ENCODE assay signal across 10 cellular contexts in genomic region chr20:676315-676937, GRCh38. TPM values are rescaled to one million over a fixed set of nuclear protein-coding genes. Genes with fewer than 3 reads are reported as not detected.
DNase-seq lines count a peak whose midpoint lies in the region; ATAC-seq and TF ChIP-seq lines count a peak whose summit lies in the region.
"Had no signal": no experiment of that assay in that cellular context is flagged by ENCODE, and none has a peak within 500 bp of the region (broad histone marks: within the 10 kb centered on the region; RNA-seq: fewer than 3 reads in every experiment).

No MANE protein-coding gene starts in this region.

- H3K9me3 ChIP-seq in MM.1S (replicated peaks; ENCODE audit: insufficient read depth, low read length): no peaks in the 10 kb centered on the region

- peaks cover 9% of the 10 kb centered on the region; the same call in 1 of the 2 replicates for H3K4me1 ChIP-seq in MM.1S (ENCODE audit: low read length)
- peaks cover 3% of the 10 kb centered on the region for H3K4me1 ChIP-seq in mesendoderm (ENCODE audit: control insufficient read depth, low read depth, low read length)

- H3K36me3 Mint-ChIP-seq in Calu3 (ENCODE audit: insufficient read depth, unreplicated experiment) (no peaks in the 10 kb centered on the region), T-cell (no peaks in the 10 kb centered on the region)

- no peaks in the 10 kb centered on the region for H4K20me1 ChIP-seq in MM.1S (ENCODE audit: insufficient read depth, low read length)

- no peak overlapping the region for H3K23ac ChIP-seq in mesendoderm (ENCODE audit: low read length)

- no peaks in the 10 kb centered on the region for H3K9me2 ChIP-seq in MM.1S (replicated peaks; ENCODE audit: insufficient read depth, low read length)

- no peak overlapping the region for H3K18ac ChIP-seq in mesendoderm (ENCODE audit: low read length)

- H2AK5ac ChIP-seq in mesendoderm (ENCODE audit: low read length): no peak overlapping the region

- ATAC-seq in GM21717 (IDR thresholded peaks at IDR 0.05; ENCODE audit: unreplicated experiment): no peak
- no peak for ATAC-seq in T-cell (replicated peaks in 1 of 4)

- H3K79me2 ChIP-seq in MM.1S (ENCODE audit: low read length) (no peaks in the 10 kb centered on the region), mesendoderm (ENCODE audit: control insufficient read depth, insufficient read depth, low read length) (no peaks in the 10 kb centered on the region)

- H2BK5ac ChIP-seq in mesendoderm (ENCODE audit: low read length): no peak overlapping the region

- H3K27me3 ChIP-seq in MM.1S (replicated peaks; ENCODE audit: insufficient read depth, low read length): peaks cover 61% of the 10 kb centered on the region
- peaks cover 7% of the 10 kb centered on the region for H3K27me3 ChIP-seq in mesendoderm (ENCODE audit: insufficient read depth, low read length, poor library complexity)

- no peak overlapping the region for H2BK120ac ChIP-seq in mesendoderm (ENCODE audit: low read depth, low read length)

- peak overlapping the region; percentile 30 for H3K4me3 Mint-ChIP-seq in Calu3 (ENCODE audit: low read depth, unreplicated experiment)
- H3K4me3 Mint-ChIP-seq in T-cell: peak overlapping the region in 1 of 3 donors; percentile 54
- H3K4me3 Mint-ChIP-seq: activated CD8-positive, alpha-beta memory T cell treated with anti-CD3 and anti-CD28 coated beads, Interleukin-2, amount 10 ng/mL, durations not matched to agents 7 days and 5 days had no signal

- no peak overlapping the region for H4K5ac ChIP-seq in mesendoderm (ENCODE audit: low read length)

- WGBS in mesendoderm (ENCODE audit: extremely low coverage, insufficient coverage, low lambda C conversion rate): no CpG with 5 or more reads among the region's 24 CpGs

- DNase-seq in Calu3: no peak
- no peak for DNase-seq in MM.1S
- DNase-seq in mesendoderm: no peak
- no peak for DNase-seq in activated effector memory CD4-positive, alpha-beta T cell treated with Interleukin-2 at 50 U/mL for 16 hours
- DNase-seq in T-cell: no peak
- DNase-seq: activated CD8-positive, alpha-beta memory T cell treated with anti-CD3 and anti-CD28 coated beads, Interleukin-2, amount 10 ng/mL, durations not matched to agents 7 days and 5 days; stimulated activated CD4-positive, alpha-beta T cell treated with anti-CD3 and anti-CD28 coated beads, Interleukin-15, amount 100 ng/mL, for 24 hours had no signal

- no peaks in the 10 kb centered on the region for H3K79me1 ChIP-seq in mesendoderm (ENCODE audit: low read length)

- intact Hi-C loops in Calu3 (cut with micrococcal nuclease; ENCODE audit: unreplicated experiment): no loop called here

- BruUV-seq in Calu3 (replicated peaks; lab: Mats Ljungman, UMichigan): no TSS peak

- peak overlapping the region; percentile 76 for H3K27ac Mint-ChIP-seq in Calu3 (ENCODE audit: unreplicated experiment)
- H3K27ac Mint-ChIP-seq in T-cell: no peak overlapping the region
- H3K27ac Mint-ChIP-seq: activated CD8-positive, alpha-beta memory T cell treated with anti-CD3 and anti-CD28 coated beads, Interleukin-2, amount 10 ng/mL, durations not matched to agents 7 days and 5 days had no signal

- H2BK15ac ChIP-seq in mesendoderm (replicated peaks; ENCODE audit: low read depth): no peak overlapping the region

- H3K27ac ChIP-seq in MM.1S (ENCODE audit: low read length) (no peak overlapping the region), VCaP (peak overlapping the region; percentile 48; the same call in 1 of the 2 replicates), mesendoderm (ENCODE audit: low read depth, low read length) (no peak overlapping the region)

- H3K4me2 ChIP-seq in MM.1S (ENCODE audit: low read depth, low read length) (peak overlapping the region; percentile 82; the same call in 1 of the 2 replicates), mesendoderm (ENCODE audit: low read length) (peak overlapping the region; percentile 73)

- H3K4me1 Mint-ChIP-seq in Calu3 (ENCODE audit: low read depth, unreplicated experiment) (peaks cover 24% of the 10 kb centered on the region), T-cell (peaks cover 4 to 10% (median 7%) of the 10 kb centered on the region in 3 donors)

- TF ChIP-seq CTCF in Calu3 (IDR thresholded peaks at IDR 0.05; ENCODE audit: unreplicated experiment): no peak
- no peak for TF ChIP-seq CTCF in MM.1S (IDR thresholded peaks at IDR 0.05; ENCODE audit: low read length)
- no peak for TF ChIP-seq CTCF in VCaP (conservative IDR thresholded peaks at IDR 0.05)

- CTCF ChIA-PET in Calu3 (lab: Charles Lee) (interaction anchor here (0.7 to 0.9 kb wide), 2 partner anchors 9 to 177 kb away, joined by 3 to 5 read pairs; no protein-coding TSS in a partner anchor), T-cell (lab: Charles Lee) (no interaction called here)

- no peak overlapping the region for H3K4ac ChIP-seq in mesendoderm (ENCODE audit: low read depth, low read length)

- no peaks in the 10 kb centered on the region for H3F3A ChIP-seq in MM.1S (ENCODE audit: insufficient read depth, low read length)

- POLR2A ChIA-PET in T-cell (lab: Charles Lee): no interaction called here

- H3K9ac ChIP-seq in MM.1S (ENCODE audit: low read length) (no peak overlapping the region), mesendoderm (ENCODE audit: low read length) (peak overlapping the region; percentile 21)

- H3K27me3 Mint-ChIP-seq in Calu3 (ENCODE audit: unreplicated experiment): peaks cover 75% of the 10 kb centered on the region
- H3K27me3 Mint-ChIP-seq in T-cell: peaks cover 68 to 86% of the 10 kb centered on the region in 2 donors

- H2AFZ ChIP-seq in MM.1S (ENCODE audit: low read length): no peak overlapping the region

- peak overlapping the region; percentile 34 for H3K4me3 ChIP-seq in MM.1S (ENCODE audit: low read length)
- no peak overlapping the region for H3K4me3 ChIP-seq in mesendoderm (ENCODE audit: low read length)

- H3K9me3 Mint-ChIP-seq in Calu3 (ENCODE audit: low read depth, unreplicated experiment) (no peaks in the 10 kb centered on the region), T-cell (no peaks in the 10 kb centered on the region)

- H3K36me3 ChIP-seq in MM.1S (replicated peaks; ENCODE audit: insufficient read depth, low read length) (no peaks in the 10 kb centered on the region), mesendoderm (ENCODE audit: control insufficient read depth, insufficient read depth, low read length) (no peaks in the 10 kb centered on the region)

- no peak overlapping the region for H4K8ac ChIP-seq in mesendoderm (ENCODE audit: low read depth, low read length)

- H3K56ac ChIP-seq in mesendoderm (ENCODE audit: low read length): peak overlapping the region; percentile 46

RNA-seq across cellular contexts. Expression of gene SCRT2, which starts 0.8 kb away (rescaled TPM):
- total RNA-seq in Calu3 (2022) (not detected in 2 replicates), T-cell (not detected)
- polyA plus RNA-seq in mesendoderm (2013, experiment 1 of 2): 0.13 TPM
- polyA plus RNA-seq in mesendoderm (2013, experiment 2 of 2): 0.18 TPM
- total RNA-seq: activated CD8-positive, alpha-beta memory T cell treated with anti-CD3 and anti-CD28 coated beads, Interleukin-2, amount 10 ng/mL, durations not matched to agents 7 days and 5 days; subcutaneous adipose tissue had no signal

RNA-seq across cellular contexts. Expression of gene SRXN1, which starts 23.4 kb away (rescaled TPM):
- total RNA-seq in Calu3 (2022): 17.4 and 18.1 TPM in 2 replicates
- 20.8 TPM for polyA plus RNA-seq in mesendoderm (2013, experiment 1 of 2)
- 20.8 TPM for polyA plus RNA-seq in mesendoderm (2013, experiment 2 of 2)
- 10 to 100 TPM in 1 of 5 donors, 1 to 10 TPM in 4; 1.5 to 10.1 (median 7.3) TPM for total RNA-seq in T-cell
